ENCODE assay signal across 8 cellular contexts in genomic region chr16:85898521-85899442, GRCh38. TPM values are rescaled to one million over a fixed set of nuclear protein-coding genes. Genes with fewer than 3 reads are reported as not detected.
DNase-seq lines count a peak whose midpoint lies in the region; ATAC-seq and TF ChIP-seq lines count a peak whose summit lies in the region.

IRF8 (plus strand) TSS chr16:85899162; CDS start chr16:85903016, 3,854 bp downstream.

- H3K4me3 Mint-ChIP-seq in activated CD4-positive, alpha-beta T cell treated with anti-CD3 and anti-CD28 coated beads for 36 hours: peak within 1 kb of the TSS; percentile 78

- peak within 1 kb of the TSS; percentile 53 for H3K4me3 ChIP-seq in choroid plexus epithelial cell (ENCODE audit: low read depth, low read length)

- peak within 1 kb of the TSS; percentile 92 for H3K27ac Mint-ChIP-seq in activated CD4-positive, alpha-beta T cell treated with anti-CD3 and anti-CD28 coated beads for 36 hours

- H3K27me3 Mint-ChIP-seq in activated CD4-positive, alpha-beta T cell treated with anti-CD3 and anti-CD28 coated beads for 36 hours: peaks cover 3% of the 10 kb centered on the region

- intact Hi-C loops in activated CD4-positive, alpha-beta T cell treated with anti-CD3 and anti-CD28 coated beads for 36 hours (cut with DNase I, micrococcal nuclease): loop anchor here in 1 of 2 experiments (1.0 to 5.0 kb wide), 5 partner anchors 9 to 211 kb away; partner anchors contain the start of genes COX4I1, EMC8 and GINS2

- peaks cover 46% of the 10 kb centered on the region for H3K36me3 Mint-ChIP-seq in activated CD4-positive, alpha-beta T cell treated with anti-CD3 and anti-CD28 coated beads for 36 hours (ENCODE audit: low read depth)

- TF ChIP-seq CTCF in choroid plexus epithelial cell (conservative IDR thresholded peaks at IDR 0.05; ENCODE audit: low read depth, low read length): no peak

- CTCF ChIA-PET in activated CD4-positive, alpha-beta T cell treated with anti-CD3 and anti-CD28 coated beads for 36 hours (lab: Charles Lee): interaction anchor here (0.7 to 3.9 kb wide), 10 partner anchors 9 to 1526 kb away, joined by 3 to 38 read pairs (median 4); no protein-coding TSS in a partner anchor

- POLR2A ChIA-PET in activated CD4-positive, alpha-beta T cell treated with anti-CD3 and anti-CD28 coated beads for 36 hours (lab: Charles Lee): interaction anchor here (0.6 to 1.5 kb wide), 3 partner anchors 16 to 88 kb away, joined by 3 to 5 read pairs (median 5); no protein-coding TSS in a partner anchor

- peak; percentile 92 for DNase-seq in activated CD4-positive, alpha-beta T cell treated with anti-CD3 and anti-CD28 coated beads for 36 hours
- DNase-seq in choroid plexus epithelial cell (ENCODE audit: low read depth) (peak; percentile 47), lung microvascular endothelial cell (ENCODE audit: low read depth in 2 of 2) (peak; percentile 75 to 93), NCI-H510A treated with DMSO at 0.1 percent for 48 hours (lab: John Stamatoyannopoulos, UW) (no peak), NCI-H1436 (lab: John Stamatoyannopoulos, UW) (no peak)
- peak; percentile 52 for DNase-seq in stimulated activated CD8-positive, alpha-beta memory T cell treated with anti-CD3 and anti-CD28 coated beads, Interleukin-12 subunit alpha, Interleukin-12 subunit beta, amount 100 ng/mL, for 1 hour (ENCODE audit: low read depth)

- ATAC-seq in GM18867 (IDR thresholded peaks at IDR 0.05; ENCODE audit: unreplicated experiment) (peak; percentile 47), HG03135 (IDR thresholded peaks at IDR 0.05; ENCODE audit: unreplicated experiment) (peak; percentile 41)
- ATAC-seq in activated CD4-positive, alpha-beta T cell treated with anti-CD3 and anti-CD28 coated beads for 36 hours: peak; percentile 81

- H3K9me3 Mint-ChIP-seq in activated CD4-positive, alpha-beta T cell treated with anti-CD3 and anti-CD28 coated beads for 36 hours (ENCODE audit: low read depth): no peaks in the 10 kb centered on the region

- peaks cover 47% of the 10 kb centered on the region for H3K4me1 Mint-ChIP-seq in activated CD4-positive, alpha-beta T cell treated with anti-CD3 and anti-CD28 coated beads for 36 hours

RNA-seq across cellular contexts. Expression of gene IRF8, which starts in this region (rescaled TPM):
- total RNA-seq in activated CD4-positive, alpha-beta T cell treated with anti-CD3 and anti-CD28 coated beads for 36 hours: 100 to 1,000 TPM; 227 to 250 TPM
- total RNA-seq in lung microvascular endothelial cell: 2.2 and 34.5 TPM in 2 replicates

Comparison
In these comparisons a context has a peak if more than half of its experiments do, and no peak if none do; other contexts are left out.
1. DNase-seq: peak in activated CD4-positive, alpha-beta T cell treated with anti-CD3 and anti-CD28 coated beads for 36 hours (single experiment), choroid plexus epithelial cell (single experiment), lung microvascular endothelial cell (2 of 2) and stimulated activated CD8-positive, alpha-beta memory T cell treated with anti-CD3 and anti-CD28 coated beads, Interleukin-12 subunit alpha, Interleukin-12 subunit beta, amount 100 ng/mL, for 1 hour (single experiment); none in NCI-H510A treated with DMSO at 0.1 percent for 48 hours (single experiment) and NCI-H1436 (single experiment).
2. Peak in every context shown above with its lines, with median percentiles within 50 percentile points of each other: ATAC-seq.